In genomic region chr3:16908408-16908807, GRCh38 we compare ENCODE assay signal across 26 cellular contexts. TPM values are rescaled to one million over a fixed set of nuclear protein-coding genes. Genes with fewer than 3 reads are reported as not detected.
A peak's percentile ranks its signal among the peaks of the same experiment; 100 is the strongest.
DNase-seq lines count a peak whose midpoint lies in the region; ATAC-seq, FAIRE-seq and TF ChIP-seq lines count a peak whose summit lies in the region.
"Had no signal": no experiment of that assay in that cellular context is flagged by ENCODE, and none has a peak within 500 bp of the region (broad histone marks: within the 10 kb centered on the region; RNA-seq: fewer than 3 reads in every experiment).

No MANE protein-coding gene starts in this region.

- H3K9me2 ChIP-seq in OCI-LY7 (ENCODE audit: insufficient read depth, low read length), result no peaks in the 10 kb centered on the region

- no peak for TF ChIP-seq CTCF in CD14-positive monocyte (IDR thresholded peaks at IDR 0.05)
- TF ChIP-seq CTCF in CD8-positive, alpha-beta T cell (IDR thresholded peaks at IDR 0.05), result no peak
- TF ChIP-seq CTCF in OCI-LY7 (conservative IDR thresholded peaks at IDR 0.05; ENCODE audit: low read length), result no peak
- no peak for TF ChIP-seq CTCF in osteocyte (IDR thresholded peaks at IDR 0.05)

- H3K27me3 Mint-ChIP-seq in CD14-positive monocyte (ENCODE audit: low read depth in 3 of 3) (no peaks in the 10 kb centered on the region), osteocyte (ENCODE audit: unreplicated experiment) (no peaks in the 10 kb centered on the region)
- H3K27me3 Mint-ChIP-seq in CD8-positive, alpha-beta T cell (ENCODE audit: low read depth), result no peaks in the 10 kb centered on the region
- no peaks in the 10 kb centered on the region for H3K27me3 Mint-ChIP-seq in activated T-helper 1 cell treated with anti-CD3 and anti-CD28 coated beads, Interleukin-12 subunit alpha, Interleukin-12 subunit beta, Interleukin-2, Interleukin-4 antibody, amounts not matched to agents 30 ng/mL and 10 ng/mL and 1 ng/mL, durations not matched to agents 14 hours and 24 hours and 36 hours (ENCODE audit: insufficient read depth)
- H3K27me3 Mint-ChIP-seq: stimulated activated naive CD8-positive, alpha-beta T cell treated with anti-CD3 and anti-CD28 coated beads, Interleukin-15, amount 100 ng/mL, for 72 hours had no signal

- CTCF ChIA-PET in CD8-positive, alpha-beta T cell (lab: Charles Lee), result interaction anchor here (0.7 kb wide), 1 partner anchor 9 kb away, joined by 3 read pairs; no protein-coding TSS in a partner anchor
- CTCF ChIA-PET in OCI-LY7 (lab: Charles Lee; ENCODE audit: unreplicated experiment), result no interaction called here

- H3K36me3 Mint-ChIP-seq in CD14-positive monocyte, result peaks cover 9 to 18% of the 10 kb centered on the region in 2 donors
- peaks cover 11% of the 10 kb centered on the region for H3K36me3 Mint-ChIP-seq in CD8-positive, alpha-beta T cell
- peaks cover 22% of the 10 kb centered on the region for H3K36me3 Mint-ChIP-seq in activated T-helper 1 cell treated with anti-CD3 and anti-CD28 coated beads, Interleukin-12 subunit alpha, Interleukin-12 subunit beta, Interleukin-2, Interleukin-4 antibody, amounts not matched to agents 30 ng/mL and 10 ng/mL and 1 ng/mL, durations not matched to agents 14 hours and 24 hours and 36 hours (ENCODE audit: low read depth)
- H3K36me3 Mint-ChIP-seq in osteocyte (ENCODE audit: unreplicated experiment), result no peaks in the 10 kb centered on the region
- H3K36me3 Mint-ChIP-seq: WTC11 had no signal

- FAIRE-seq in GM19239 (lab: Jason Lieb, UNC), result no peak

- POLR2A ChIA-PET in CD8-positive, alpha-beta T cell (lab: Charles Lee), result interaction anchor here (0.6 to 1.3 kb wide), 3 partner anchors 23 to 85 kb away, joined by 3 to 4 read pairs (median 3); no protein-coding TSS in a partner anchor
- POLR2A ChIA-PET in OCI-LY7 (lab: Charles Lee), result interaction anchor here (0.6 to 3.7 kb wide), 11 partner anchors 9 to 263 kb away, joined by 3 to 22 read pairs (median 4); no protein-coding TSS in a partner anchor

- peaks cover 0 to 8% (median 5%) of the 10 kb centered on the region in 7 donors for H3K9me3 Mint-ChIP-seq in CD14-positive monocyte
- H3K9me3 Mint-ChIP-seq in CD8-positive, alpha-beta T cell, result no peaks in the 10 kb centered on the region
- H3K9me3 Mint-ChIP-seq in activated T-helper 1 cell treated with anti-CD3 and anti-CD28 coated beads, Interleukin-12 subunit alpha, Interleukin-12 subunit beta, Interleukin-2, Interleukin-4 antibody, amounts not matched to agents 30 ng/mL and 10 ng/mL and 1 ng/mL, durations not matched to agents 14 hours and 24 hours and 36 hours, result no peaks in the 10 kb centered on the region
- no peaks in the 10 kb centered on the region for H3K9me3 Mint-ChIP-seq in osteocyte (ENCODE audit: unreplicated experiment)
- H3K9me3 Mint-ChIP-seq: activated T-cell treated with anti-CD3 and anti-CD28 coated beads, Interleukin-2, amount 50 U/mL, for 4 hours; GM23338; stimulated activated naive CD8-positive, alpha-beta T cell treated with anti-CD3 and anti-CD28 coated beads, Interleukin-15, amount 100 ng/mL, for 72 hours; WTC11 had no signal

- no peaks in the 10 kb centered on the region for H3K27me3 ChIP-seq in CD8-positive, alpha-beta T cell (ENCODE audit: insufficient read depth, low read length)
- H3K27me3 ChIP-seq: tibial artery had no signal

- H3K4me3 Mint-ChIP-seq in CD14-positive monocyte, result no peak overlapping the region
- no peak overlapping the region for H3K4me3 Mint-ChIP-seq in CD8-positive, alpha-beta T cell
- H3K4me3 Mint-ChIP-seq in activated T-helper 1 cell treated with anti-CD3 and anti-CD28 coated beads, Interleukin-12 subunit alpha, Interleukin-12 subunit beta, Interleukin-2, Interleukin-4 antibody, amounts not matched to agents 30 ng/mL and 10 ng/mL and 1 ng/mL, durations not matched to agents 14 hours and 24 hours and 36 hours, result no peak overlapping the region
- H3K4me3 Mint-ChIP-seq in osteocyte (ENCODE audit: unreplicated experiment), result no peak overlapping the region
- H3K4me3 Mint-ChIP-seq: activated naive CD4-positive, alpha-beta T cell treated with anti-CD3 and anti-CD28 coated beads for 36 hours; activated T-cell treated with anti-CD3 and anti-CD28 coated beads, Interleukin-2, amount 50 U/mL, for 4 hours; GM23338; stimulated activated naive CD8-positive, alpha-beta T cell treated with anti-CD3 and anti-CD28 coated beads, Interleukin-15, amount 100 ng/mL, for 72 hours; WTC11 had no signal

- no peak overlapping the region for H3K4me3 ChIP-seq in CD8-positive, alpha-beta T cell (ENCODE audit: low read depth, low read length)
- H3K4me3 ChIP-seq in OCI-LY7 (ENCODE audit: low read depth, low read length, poor library complexity, severe bottlenecking), result no peak overlapping the region
- H3K4me3 ChIP-seq: GM23338, smooth muscle cell, tibial artery had no signal

- DNase-seq in CD14-positive monocyte (ENCODE audit: low spot score) (no peak), OCI-LY7 (ENCODE audit: low spot score) (no peak), lung microvascular endothelial cell (ENCODE audit: low read depth in 2 of 2) (peak; percentile 19 to 39), GM19239 (ENCODE audit: insufficient read length, low spot score) (no peak), osteocyte (ENCODE audit: extremely low spot score, unreplicated experiment) (no peak)
- DNase-seq in CD8-positive, alpha-beta T cell, result no peak
- DNase-seq in activated T-helper 1 cell treated with anti-CD3 and anti-CD28 coated beads, Interleukin-12 subunit alpha, Interleukin-12 subunit beta, Interleukin-2, Interleukin-4 antibody, amounts not matched to agents 30 ng/mL and 10 ng/mL and 1 ng/mL, durations not matched to agents 14 hours and 24 hours and 36 hours (ENCODE audit: low spot score), result no peak
- DNase-seq: activated naive CD4-positive, alpha-beta T cell treated with anti-CD3 and anti-CD28 coated beads for 36 hours; activated T-cell treated with anti-CD3 and anti-CD28 coated beads, Interleukin-2, amount 50 U/mL, for 4 hours; aorta; caudate nucleus; COR-L47; midbrain; NCI-H1417; NCI-H510A; RPMI8226; stimulated activated CD4-positive, alpha-beta T cell treated with anti-CD3 and anti-CD28 coated beads, Interleukin-2, amount 100 ng/mL, for 48 hours; stimulated activated naive CD8-positive, alpha-beta T cell treated with anti-CD3 and anti-CD28 coated beads, Interleukin-15, amount 100 ng/mL, for 72 hours; T-helper 9 cell; tibial artery had no signal

- no TSS peak for BruUV-seq in OCI-LY7 (replicated peaks; lab: Mats Ljungman, UMichigan)

- H3K27ac Mint-ChIP-seq in CD14-positive monocyte (peak overlapping the region in 4 of 7 donors; percentile 2 to 62 (median 10)), osteocyte (ENCODE audit: unreplicated experiment) (no peak overlapping the region)
- H3K27ac Mint-ChIP-seq in CD8-positive, alpha-beta T cell, result peak overlapping the region; percentile 75
- H3K27ac Mint-ChIP-seq in activated T-helper 1 cell treated with anti-CD3 and anti-CD28 coated beads, Interleukin-12 subunit alpha, Interleukin-12 subunit beta, Interleukin-2, Interleukin-4 antibody, amounts not matched to agents 30 ng/mL and 10 ng/mL and 1 ng/mL, durations not matched to agents 14 hours and 24 hours and 36 hours, result no peak overlapping the region
- H3K27ac Mint-ChIP-seq: activated naive CD4-positive, alpha-beta T cell treated with anti-CD3 and anti-CD28 coated beads for 36 hours; GM23338; stimulated activated naive CD8-positive, alpha-beta T cell treated with anti-CD3 and anti-CD28 coated beads, Interleukin-15, amount 100 ng/mL, for 72 hours; WTC11 had no signal

- H2AFZ ChIP-seq in OCI-LY7 (ENCODE audit: low read length), result no peak overlapping the region
- H2AFZ ChIP-seq: GM23338 had no signal

- ATAC-seq in CD8-positive, alpha-beta T cell, result no peak
- ATAC-seq: activated T-cell treated with anti-CD3 and anti-CD28 coated beads, Interleukin-2, amount 50 U/mL, for 4 hours; GM23338; left lobe of liver; SK-N-SH treated with all-trans-retinoic acid at 6 μM for 48 hours; stimulated activated naive CD8-positive, alpha-beta T cell treated with anti-CD3 and anti-CD28 coated beads, Interleukin-15, amount 100 ng/mL, for 72 hours; WTC11 had no signal

- H3K4me1 ChIP-seq in CD8-positive, alpha-beta T cell (ENCODE audit: insufficient read depth, low read length), result peaks cover 71% of the 10 kb centered on the region
- peaks cover 100% of the 10 kb centered on the region for H3K4me1 ChIP-seq in OCI-LY7 (ENCODE audit: insufficient read depth, low read length, poor library complexity, severe bottlenecking)

- H3K4me1 Mint-ChIP-seq in CD14-positive monocyte (peaks cover 70% of the 10 kb centered on the region), osteocyte (ENCODE audit: unreplicated experiment) (peaks cover 15% of the 10 kb centered on the region)
- peaks cover 82% of the 10 kb centered on the region for H3K4me1 Mint-ChIP-seq in CD8-positive, alpha-beta T cell (ENCODE audit: low read depth)
- peaks cover 75% of the 10 kb centered on the region for H3K4me1 Mint-ChIP-seq in activated T-helper 1 cell treated with anti-CD3 and anti-CD28 coated beads, Interleukin-12 subunit alpha, Interleukin-12 subunit beta, Interleukin-2, Interleukin-4 antibody, amounts not matched to agents 30 ng/mL and 10 ng/mL and 1 ng/mL, durations not matched to agents 14 hours and 24 hours and 36 hours (ENCODE audit: low read depth)

- H3K4me2 ChIP-seq in OCI-LY7 (ENCODE audit: low read length), result peak overlapping the region; percentile 45
- H3K4me2 ChIP-seq: GM23338, smooth muscle cell had no signal

- H4K20me1 ChIP-seq in OCI-LY7 (ENCODE audit: insufficient read depth, low read length), result no peaks in the 10 kb centered on the region

- no peak overlapping the region for H3K27ac ChIP-seq in CD8-positive, alpha-beta T cell (ENCODE audit: low read depth, low read length)
- peak overlapping the region; percentile 3 for H3K27ac ChIP-seq in OCI-LY7 (ENCODE audit: low read depth, low read length, poor library complexity, severe bottlenecking)
- H3K27ac ChIP-seq: epithelial cell of prostate, tibial artery had no signal

- no peaks in the 10 kb centered on the region for H3K9me3 ChIP-seq in CD8-positive, alpha-beta T cell (ENCODE audit: low read length)
- no peaks in the 10 kb centered on the region for H3K9me3 ChIP-seq in OCI-LY7 (ENCODE audit: low read length)
- H3K9me3 ChIP-seq: tibial artery had no signal

- no peaks in the 10 kb centered on the region for H3K36me3 ChIP-seq in CD8-positive, alpha-beta T cell (ENCODE audit: insufficient read depth, low read length)
- H3K36me3 ChIP-seq in OCI-LY7 (ENCODE audit: insufficient read depth, low read length), result peaks cover 8% of the 10 kb centered on the region; the same call in 1 of the 2 replicates
- H3K36me3 ChIP-seq: tibial artery had no signal

- intact Hi-C loops in CD14-positive monocyte (cut with micrococcal nuclease), result no loop called here
- intact Hi-C loops in CD8-positive, alpha-beta T cell (cut with DNase I, micrococcal nuclease), result loop anchor here in 1 of 2 experiments (10.0 kb wide), 1 partner anchor 1836 kb away; no protein-coding TSS in a partner anchor
- intact Hi-C loops in OCI-LY7 (cut with micrococcal nuclease; ENCODE audit: unreplicated experiment), result no loop called here
- intact Hi-C loops in activated T-helper 1 cell treated with anti-CD3 and anti-CD28 coated beads, Interleukin-12 subunit alpha, Interleukin-12 subunit beta, Interleukin-2, Interleukin-4 antibody, amounts not matched to agents 30 ng/mL and 10 ng/mL and 1 ng/mL, durations not matched to agents 14 hours and 24 hours and 36 hours (cut with micrococcal nuclease), result loop anchor here (5.0 kb wide), 1 partner anchor 114 kb away; no protein-coding TSS in a partner anchor

- H3K79me2 ChIP-seq in OCI-LY7 (ENCODE audit: insufficient read depth, low read depth, low read length), result peaks cover 90% of the 10 kb centered on the region

RNA-seq across cellular contexts. Expression of gene PLCL2, which starts 23.7 kb away (rescaled TPM):
- polyA plus RNA-seq in CD14-positive monocyte, result 10 to 100 TPM; 26.8 to 32.5 TPM
- total RNA-seq in CD8-positive, alpha-beta T cell, result 10 to 100 TPM; 33.1 to 35.8 TPM
- total RNA-seq in OCI-LY7 (2014; rRNA removed; shearing (Covaris generic)), result 41.6 and 42.8 TPM in 2 replicates
- total RNA-seq in OCI-LY7 (2022) (34.1 and 41.1 TPM in 2 replicates), lung microvascular endothelial cell (9.2 and 9.9 TPM in 2 replicates), osteocyte (1.8 and 2.1 TPM in 2 replicates)
- total RNA-seq in activated T-helper 1 cell treated with anti-CD3 and anti-CD28 coated beads, Interleukin-12 subunit alpha, Interleukin-12 subunit beta, Interleukin-2, Interleukin-4 antibody, amounts not matched to agents 30 ng/mL and 10 ng/mL and 1 ng/mL, durations not matched to agents 14 hours and 24 hours and 36 hours, result 14.9 and 15.0 TPM in 2 replicates

Comparison
In these comparisons a context has a peak if more than half of its experiments do, and no peak if none do; other contexts are left out.
1. DNase-seq: peak in lung microvascular endothelial cell (2 of 2); none in CD14-positive monocyte (single experiment), CD8-positive, alpha-beta T cell (0 of 7), OCI-LY7 (single experiment), activated T-helper 1 cell treated with anti-CD3 and anti-CD28 coated beads, Interleukin-12 subunit alpha, Interleukin-12 subunit beta, Interleukin-2, Interleukin-4 antibody, amounts not matched to agents 30 ng/mL and 10 ng/mL and 1 ng/mL, durations not matched to agents 14 hours and 24 hours and 36 hours (single experiment), GM19239 (single experiment) and osteocyte (single experiment).
2. H3K27ac Mint-ChIP-seq: peak in CD14-positive monocyte (4 of 7) and CD8-positive, alpha-beta T cell (single experiment); none in activated T-helper 1 cell treated with anti-CD3 and anti-CD28 coated beads, Interleukin-12 subunit alpha, Interleukin-12 subunit beta, Interleukin-2, Interleukin-4 antibody, amounts not matched to agents 30 ng/mL and 10 ng/mL and 1 ng/mL, durations not matched to agents 14 hours and 24 hours and 36 hours (single experiment) and osteocyte (single experiment).